In genomic region chr3:50239649-50240048, GRCh38 we compare ENCODE assay signal across 10 cellular contexts. TPM values are rescaled to one million over a fixed set of nuclear protein-coding genes. Genes with fewer than 3 reads are reported as not detected.
A peak's percentile ranks its signal among the peaks of the same experiment; 100 is the strongest.
DNase-seq lines count a peak whose midpoint lies in the region; ATAC-seq and TF ChIP-seq lines count a peak whose summit lies in the region.
"Had no signal": no experiment of that assay in that cellular context is flagged by ENCODE, and none has a peak within 500 bp of the region (broad histone marks: within the 10 kb centered on the region; RNA-seq: fewer than 3 reads in every experiment).

No MANE protein-coding gene starts in this region.

- H3K4me1 Mint-ChIP-seq in Caco-2 (ENCODE audit: low read depth, unreplicated experiment) (peaks cover 13% of the 10 kb centered on the region), endodermal cell (peaks cover 50% of the 10 kb centered on the region)

- peaks cover 12% of the 10 kb centered on the region for H3K36me3 Mint-ChIP-seq in Caco-2 (ENCODE audit: insufficient read depth, unreplicated experiment)
- peaks cover 14% of the 10 kb centered on the region for H3K36me3 Mint-ChIP-seq in endodermal cell (ENCODE audit: low read depth)

- intact Hi-C loops in Caco-2 (cut with micrococcal nuclease; ENCODE audit: unreplicated experiment) = no loop called here

- H3K27ac Mint-ChIP-seq in Caco-2 (ENCODE audit: unreplicated experiment) (peak overlapping the region; percentile 44), endodermal cell (peak overlapping the region; percentile 95)

- 71 to 80% methylated on average over 4 of the region's 4 CpGs for WGBS in endodermal cell (ENCODE audit: insufficient coverage in 1 of 2, insufficient read length in 1 of 2), 2 experiments

- H3K9me3 ChIP-seq in Caco-2 (no peaks in the 10 kb centered on the region), RWPE2 (ENCODE audit: severe bottlenecking) (no peaks in the 10 kb centered on the region), endodermal cell (ENCODE audit: control insufficient read depth, low read length) (no peaks in the 10 kb centered on the region)

- H3K27me3 Mint-ChIP-seq in Caco-2 (ENCODE audit: insufficient read depth, unreplicated experiment) = no peaks in the 10 kb centered on the region
- no peaks in the 10 kb centered on the region for H3K27me3 Mint-ChIP-seq in endodermal cell (ENCODE audit: insufficient read depth)

- no peak overlapping the region for H3K9ac ChIP-seq in endodermal cell (ENCODE audit: extremely low read depth, low read length, poor library complexity, severe bottlenecking)
- H3K9ac ChIP-seq in rectal smooth muscle tissue (ENCODE audit: low read length) = no peak overlapping the region

- H3K4me1 ChIP-seq in Caco-2 = peaks cover 23% of the 10 kb centered on the region
- no peaks in the 10 kb centered on the region for H3K4me1 ChIP-seq in RWPE2 (ENCODE audit: insufficient read depth, poor library complexity, severe bottlenecking)
- peaks cover 42% of the 10 kb centered on the region for H3K4me1 ChIP-seq in endodermal cell (ENCODE audit: control insufficient read depth, insufficient read depth, low read length)
- peaks cover 24% of the 10 kb centered on the region for H3K4me1 ChIP-seq in rectal smooth muscle tissue (ENCODE audit: control insufficient read depth, insufficient read depth, low read length)

- no peaks in the 10 kb centered on the region for H3K9me3 Mint-ChIP-seq in Caco-2 (ENCODE audit: unreplicated experiment)
- H3K9me3 Mint-ChIP-seq in endodermal cell = no peaks in the 10 kb centered on the region

- H3K27ac ChIP-seq in RWPE2 (ENCODE audit: poor library complexity, severe bottlenecking) (peak overlapping the region; percentile 88), endodermal cell (ENCODE audit: low read depth, low read length) (peak overlapping the region; percentile 12), rectal smooth muscle tissue (ENCODE audit: low read depth, low read length) (peak overlapping the region; percentile 86)

- H3K27me3 ChIP-seq in Caco-2 (replicated peaks; ENCODE audit: control insufficient read depth, insufficient read depth, low read length) = no peaks in the 10 kb centered on the region
- H3K27me3 ChIP-seq in RWPE2 (ENCODE audit: insufficient read depth, poor library complexity, severe bottlenecking) = no peaks in the 10 kb centered on the region
- H3K27me3 ChIP-seq in endodermal cell (ENCODE audit: control insufficient read depth, insufficient read depth, low read length, poor library complexity, severe bottlenecking) = no peaks in the 10 kb centered on the region
- no peaks in the 10 kb centered on the region for H3K27me3 ChIP-seq in rectal smooth muscle tissue (ENCODE audit: control insufficient read depth, insufficient read depth, low read length)

- ATAC-seq in RWPE2 (ENCODE audit: low read depth) = no peak
- no peak for ATAC-seq in GM21526 (IDR thresholded peaks at IDR 0.05; ENCODE audit: low FRiP score, unreplicated experiment)
- no peak for ATAC-seq in GM18498 (IDR thresholded peaks at IDR 0.05; ENCODE audit: unreplicated experiment)

- no TSS peak for BruUV-seq in Caco-2 (replicated peaks; lab: Mats Ljungman, UMichigan)

- CTCF ChIA-PET in Caco-2 (lab: Charles Lee) = no interaction called here

- POLR2A ChIA-PET in Caco-2 (lab: Charles Lee) = no interaction called here

- TF ChIP-seq CTCF in Caco-2 (IDR thresholded peaks at IDR 0.05; ENCODE audit: insufficient read depth in 1 of 2, low read depth in 1 of 2, low read length in 1 of 2, severe bottlenecking in 1 of 2, unreplicated experiment in 1 of 2) (no peak), RWPE2 (IDR thresholded peaks at IDR 0.05; ENCODE audit: poor library complexity, severe bottlenecking) (no peak), endodermal cell (conservative IDR thresholded peaks at IDR 0.05) (no peak)

- H3K4me3 Mint-ChIP-seq in Caco-2 (ENCODE audit: unreplicated experiment) (no peak overlapping the region), endodermal cell (peak overlapping the region; percentile 96)

- H3K4me3 ChIP-seq in Caco-2 (ENCODE audit: low read depth, low read length) = no peak overlapping the region
- H3K4me3 ChIP-seq in RWPE2 (ENCODE audit: severe bottlenecking) = no peak overlapping the region
- H3K4me3 ChIP-seq in endodermal cell (ENCODE audit: low read length) = no peak overlapping the region
- H3K4me3 ChIP-seq in rectal smooth muscle tissue (ENCODE audit: low read length) = no peak overlapping the region

- DNase-seq in Caco-2 = no peak
- DNase-seq in RWPE2 (ENCODE audit: low spot score) = no peak
- DNase-seq in endodermal cell = peak; percentile 74
- DNase-seq in NCI-H526 (lab: John Stamatoyannopoulos, UW) = no peak
- no peak for DNase-seq in NCI-H1092 (lab: John Stamatoyannopoulos, UW)
- DNase-seq: NCI-H1436 treated with DMSO at 0.1 percent for 48 hours had no signal

- H3K36me3 ChIP-seq in Caco-2 (ENCODE audit: control insufficient read depth, insufficient read depth, low read length) (no peaks in the 10 kb centered on the region; the same call in none of the 2 replicates), RWPE2 (ENCODE audit: low read depth) (peaks cover 25% of the 10 kb centered on the region), endodermal cell (ENCODE audit: control insufficient read depth, insufficient read depth, low read length) (peaks cover 18% of the 10 kb centered on the region), rectal smooth muscle tissue (ENCODE audit: control insufficient read depth, insufficient read depth, low read length) (no peaks in the 10 kb centered on the region)

RNA-seq across cellular contexts. Expression of gene GNAI2, which starts 3.6 kb away (rescaled TPM):
- total RNA-seq in Caco-2 (2022) = 59.3 and 62.0 TPM in 2 replicates
- 100 to 1,000 TPM; 243 to 278 TPM for total RNA-seq in endodermal cell
- polyA plus RNA-seq in endodermal cell (2013, experiment 1 of 2) = 454 TPM
- polyA plus RNA-seq in endodermal cell (2013, experiment 2 of 2) = 428 TPM

RNA-seq across cellular contexts. Expression of gene SEMA3B, which starts 29.3 kb away (rescaled TPM):
- total RNA-seq in Caco-2 (2022) (19.7 and 21.8 TPM in 2 replicates), endodermal cell (10 to 100 TPM in 1 of 2 donors, 1 to 10 TPM in 1; 6.5 to 10.3 TPM)
- 19.4 TPM for polyA plus RNA-seq in endodermal cell (2013, experiment 1 of 2)
- polyA plus RNA-seq in endodermal cell (2013, experiment 2 of 2) = 15.1 TPM

RNA-seq across cellular contexts. Expression of gene SLC38A3, which starts 34.6 kb away (rescaled TPM):
- total RNA-seq in Caco-2 (2022) = 11.4 and 16.8 TPM in 2 replicates
- total RNA-seq in endodermal cell = 1 to 10 TPM; 1.5 to 1.9 TPM
- 4.4 TPM for polyA plus RNA-seq in endodermal cell (2013, experiment 1 of 2)
- polyA plus RNA-seq in endodermal cell (2013, experiment 2 of 2) = 4.3 TPM

RNA-seq across cellular contexts. Expression of gene LSMEM2, which starts 39.2 kb away (rescaled TPM):
- not detected in 2 replicates for total RNA-seq in Caco-2 (2022)
- not detected for total RNA-seq in endodermal cell
- polyA plus RNA-seq in endodermal cell (2013, experiment 1 of 2) = 0.25 TPM
- not detected for polyA plus RNA-seq in endodermal cell (2013, experiment 2 of 2)
- total RNA-seq: SK-MEL-5 had no signal

RNA-seq across cellular contexts. Expression of gene GNAT1, which starts 48.2 kb away (rescaled TPM):
- total RNA-seq in Caco-2 (2022) (0.50 TPM in 1 of 2 replicates, not detected in the other), endodermal cell (1 to 10 TPM in 1 of 2 donors, under 1 TPM in 1; 0.42 to 1.2 TPM)
- polyA plus RNA-seq in endodermal cell (2013, experiment 1 of 2) = 0.11 TPM
- 0.12 TPM for polyA plus RNA-seq in endodermal cell (2013, experiment 2 of 2)
- total RNA-seq: SK-MEL-5 had no signal

Comparison
In these comparisons a context has a peak if more than half of its experiments do, and no peak if none do; other contexts are left out.
1. H3K27ac ChIP-seq: peak in every context shown above with its lines; median percentile 88 in RWPE2; 86 in rectal smooth muscle tissue; 12 in endodermal cell.